8 cellular contexts compared by ENCODE assay signal in the genomic region with DNA sequence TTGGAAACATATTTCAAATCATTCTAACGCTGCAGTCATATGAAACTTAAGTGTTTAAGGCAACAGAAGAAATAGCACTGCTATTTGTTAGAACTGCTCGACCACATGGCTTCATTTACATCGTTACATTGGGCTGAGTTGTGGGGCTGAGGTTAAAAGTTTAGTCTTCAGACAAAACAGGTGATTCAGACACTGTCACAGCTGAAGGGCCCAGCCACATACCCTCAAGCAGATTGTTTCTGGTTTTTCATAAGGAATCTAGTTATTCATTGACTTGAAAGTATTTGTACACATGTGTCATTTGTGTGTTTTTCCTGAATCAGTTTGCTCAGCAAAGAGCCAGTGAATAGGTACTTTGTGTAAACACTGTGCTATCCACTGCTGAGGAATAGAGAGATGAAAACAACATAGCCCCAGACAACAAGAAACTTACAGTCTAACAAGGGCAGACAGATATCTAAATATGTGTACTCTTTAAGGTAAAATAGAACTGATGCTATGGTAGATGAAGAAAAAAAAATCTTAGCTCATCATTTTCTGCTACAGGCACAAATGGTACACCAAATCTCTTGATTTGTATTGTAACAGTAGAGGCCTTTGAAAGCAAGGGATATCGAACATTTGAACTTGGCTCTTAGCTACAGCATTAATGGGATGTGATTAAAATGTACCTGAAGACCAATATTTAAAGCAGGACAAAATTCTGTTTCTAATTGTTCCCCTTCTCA.
DNase-seq lines count a peak whose midpoint lies in the region; ATAC-seq and TF ChIP-seq lines count a peak whose summit lies in the region.
"Had no signal": no experiment of that assay in that cellular context is flagged by ENCODE, and none has a peak within 500 bp of the region (broad histone marks: within the 10 kb centered on the region; RNA-seq: fewer than 3 reads in every experiment).

No MANE protein-coding gene starts in this region.

- no peaks in the 10 kb centered on the region for H3K36me3 ChIP-seq in Karpas-422 (ENCODE audit: insufficient read depth, low read length)
- H3K36me3 ChIP-seq: neutrophil had no signal

- no peaks in the 10 kb centered on the region for H3K4me1 ChIP-seq in Karpas-422 (ENCODE audit: low read length)

- H3K9ac ChIP-seq in Karpas-422 (ENCODE audit: low read length): no peak overlapping the region

- H3K9me2 ChIP-seq in Karpas-422 (replicated peaks; ENCODE audit: insufficient read depth, low read length): no peaks in the 10 kb centered on the region

- H4K20me1 ChIP-seq in Karpas-422 (ENCODE audit: insufficient read depth, low read depth, low read length): no peaks in the 10 kb centered on the region

- no peak overlapping the region for H3K4me2 ChIP-seq in Karpas-422 (ENCODE audit: low read depth, low read length, poor library complexity, severe bottlenecking)

- no peaks in the 10 kb centered on the region for H3K27me3 ChIP-seq in Karpas-422 (ENCODE audit: low read length)
- H3K27me3 ChIP-seq: neutrophil had no signal

- H3K27ac ChIP-seq in Karpas-422 (ENCODE audit: low read length): no peak overlapping the region
- H3K27ac ChIP-seq: neutrophil had no signal

- peak; percentile 85 for ATAC-seq in GM19025 (IDR thresholded peaks at IDR 0.05; ENCODE audit: low read depth, unreplicated experiment)
- ATAC-seq in HG03175 (IDR thresholded peaks at IDR 0.05; ENCODE audit: unreplicated experiment): peak; percentile 68

- no peak overlapping the region for H3K4me3 ChIP-seq in Karpas-422 (ENCODE audit: low read length)

- TF ChIP-seq CTCF in GM20000 (IDR thresholded peaks at IDR 0.05; ENCODE audit: extremely low read depth, missing control alignments): no peak

- H2AFZ ChIP-seq in Karpas-422 (ENCODE audit: low read length): no peak overlapping the region

- H3K79me2 ChIP-seq in Karpas-422 (ENCODE audit: low read length): no peaks in the 10 kb centered on the region

- no peaks in the 10 kb centered on the region for H3K9me3 ChIP-seq in Karpas-422 (ENCODE audit: low read length)
- H3K9me3 ChIP-seq: neutrophil had no signal

- peak; percentile 77 for DNase-seq in astrocyte of the hippocampus (ENCODE audit: low read depth, low spot score)
- peak; percentile 96 for DNase-seq in non-pigmented ciliary epithelial cell (ENCODE audit: low read depth)
- DNase-seq in GM20000 (ENCODE audit: low spot score): no peak
- no peak for DNase-seq in epidermal melanocyte (ENCODE audit: insufficient read length, low spot score)
- DNase-seq in Karpas-422: no peak

Comparison
In these comparisons a context has a peak if more than half of its experiments do, and no peak if none do; other contexts are left out.
1. DNase-seq: peak in astrocyte of the hippocampus (single experiment) and non-pigmented ciliary epithelial cell (single experiment); none in GM20000 (single experiment), epidermal melanocyte (single experiment) and Karpas-422 (single experiment).